Comparison of ENCODE assay signal across 12 cellular contexts in genomic region chr1:230282157-230282556, GRCh38.
DNase-seq lines count a peak whose midpoint lies in the region; ATAC-seq and TF ChIP-seq lines count a peak whose summit lies in the region.
"Had no signal": no experiment of that assay in that cellular context is flagged by ENCODE, and none has a peak within 500 bp of the region (broad histone marks: within the 10 kb centered on the region; RNA-seq: fewer than 3 reads in every experiment).

No MANE protein-coding gene starts in this region.

- no peaks in the 10 kb centered on the region for H3K79me2 ChIP-seq in DOHH2 (ENCODE audit: control insufficient read depth, low read length)

- peak; percentile 40 for ATAC-seq in HG03139 (IDR thresholded peaks at IDR 0.05; ENCODE audit: unreplicated experiment)
- no peak for ATAC-seq in HG03039 (IDR thresholded peaks at IDR 0.05; ENCODE audit: unreplicated experiment)

- H3K4me2 ChIP-seq in DOHH2 (ENCODE audit: low read length): peak overlapping the region; percentile 26

- no peak for TF ChIP-seq CTCF in DOHH2 (IDR thresholded peaks at IDR 0.05; ENCODE audit: low read depth, low read length, poor library complexity, severe bottlenecking)
- TF ChIP-seq CTCF in Peyer's patch (IDR thresholded peaks at IDR 0.05): peak in 2 of 6 experiments; percentile 6 to 16

- no peaks in the 10 kb centered on the region for H3K9me2 ChIP-seq in DOHH2 (replicated peaks; ENCODE audit: control insufficient read depth, low read length)

- H3K4me1 ChIP-seq in DOHH2 (ENCODE audit: control insufficient read depth, low read length): peaks cover 58% of the 10 kb centered on the region
- peaks cover 9 to 26% (median 17%) of the 10 kb centered on the region in 4 donors for H3K4me1 ChIP-seq in Peyer's patch

- no peaks in the 10 kb centered on the region for H3K27me3 ChIP-seq in DOHH2 (ENCODE audit: control insufficient read depth, low read length)
- no peaks in the 10 kb centered on the region for H3K27me3 ChIP-seq in Peyer's patch

- H3K9me3 ChIP-seq in DOHH2 (ENCODE audit: control insufficient read depth, insufficient read depth, low read length): no peaks in the 10 kb centered on the region
- H3K9me3 ChIP-seq in Peyer's patch: no peaks in the 10 kb centered on the region
- H3K9me3 ChIP-seq: HAP-1, left ventricle myocardium inferior had no signal

- no peaks in the 10 kb centered on the region for H3F3A ChIP-seq in DOHH2 (ENCODE audit: control insufficient read depth, insufficient read depth)

- peaks cover 27% of the 10 kb centered on the region for H3K36me3 ChIP-seq in DOHH2 (ENCODE audit: control insufficient read depth, low read length)
- peaks cover 0 to 19% (median 0%) of the 10 kb centered on the region in 3 donors for H3K36me3 ChIP-seq in Peyer's patch

- H3K4me3 ChIP-seq in DOHH2 (ENCODE audit: low read length) (no peak overlapping the region), Peyer's patch (no peak overlapping the region)
- H3K4me3 ChIP-seq: HAP-1, left ventricle myocardium inferior had no signal

- H3K27ac ChIP-seq in DOHH2 (ENCODE audit: low read depth, low read length) (peak overlapping the region; percentile 22; the same call in 1 of the 2 replicates), Peyer's patch (peak overlapping the region in 3 of 4 donors; percentile 25 to 67 (median 66))
- H3K27ac ChIP-seq: left ventricle myocardium inferior had no signal

- no peak for TF ChIP-seq POLR2A in Peyer's patch (IDR thresholded peaks at IDR 0.05)

- DNase-seq in Peyer's patch (peak; percentile 56 to 93 (median 78)), lung microvascular endothelial cell (ENCODE audit: low read depth in 2 of 2) (peak; percentile 18 to 77), iPS-NIHi11 (ENCODE audit: low spot score) (no peak), SKM-1 (lab: John Stamatoyannopoulos, UW; ENCODE audit: unreplicated experiment) (no peak)
- DNase-seq in activated CD4-positive, CD25-positive, alpha-beta regulatory T cell (lab: John Stamatoyannopoulos, UW): no peak
- DNase-seq: left ventricle myocardium inferior, NCI-H146, SIG-M5 had no signal

- no peaks in the 10 kb centered on the region for H4K20me1 ChIP-seq in DOHH2 (ENCODE audit: control insufficient read depth, insufficient read depth, low read depth, low read length)

Comparison
In these comparisons a context has a peak if more than half of its experiments do, and no peak if none do; other contexts are left out.
1. DNase-seq: peak in Peyer's patch (3 of 3) and lung microvascular endothelial cell (2 of 2); none in iPS-NIHi11 (single experiment), SKM-1 (single experiment) and activated CD4-positive, CD25-positive, alpha-beta regulatory T cell (0 of 4).